12 cellular contexts compared by ENCODE assay signal in genomic region chr3:120344349-120344748, GRCh38. TPM values are rescaled to one million over a fixed set of nuclear protein-coding genes. Genes with fewer than 3 reads are reported as not detected.
A peak's percentile ranks its signal among the peaks of the same experiment; 100 is the strongest.
DNase-seq lines count a peak whose midpoint lies in the region; ATAC-seq, FAIRE-seq and TF ChIP-seq lines count a peak whose summit lies in the region.
"Had no signal": no experiment of that assay in that cellular context is flagged by ENCODE, and none has a peak within 500 bp of the region (broad histone marks: within the 10 kb centered on the region; RNA-seq: fewer than 3 reads in every experiment).

No MANE protein-coding gene starts in this region.

- peak; percentile 55 for ATAC-seq in activated T-helper 17 cell treated with anti-CD3 and anti-CD28 coated beads, Interleukin-2, amount 50 U/mL, for 72 hours (replicated peaks)
- ATAC-seq in memory B cell (ENCODE audit: low read depth): no peak
- ATAC-seq in GM18511 (IDR thresholded peaks at IDR 0.05; ENCODE audit: unreplicated experiment): no peak
- ATAC-seq in GM18867 (IDR thresholded peaks at IDR 0.05; ENCODE audit: unreplicated experiment): no peak
- ATAC-seq: heart left ventricle had no signal

- H3K4me1 ChIP-seq in HEK293 (ENCODE audit: control insufficient read depth, insufficient read depth, low read length): peaks cover 5% of the 10 kb centered on the region; the same call in 1 of the 2 replicates

- H3K9me3 Mint-ChIP-seq in activated T-helper 17 cell treated with anti-CD3 and anti-CD28 coated beads, Interleukin-2, amount 50 U/mL, for 72 hours: no peaks in the 10 kb centered on the region
- peaks cover 2% of the 10 kb centered on the region for H3K9me3 Mint-ChIP-seq in memory B cell

- no peaks in the 10 kb centered on the region for H3K27me3 Mint-ChIP-seq in activated T-helper 17 cell treated with anti-CD3 and anti-CD28 coated beads, Interleukin-2, amount 50 U/mL, for 72 hours
- H3K27me3 Mint-ChIP-seq in memory B cell: no peaks in the 10 kb centered on the region

- peaks cover 73% of the 10 kb centered on the region for H3K36me3 Mint-ChIP-seq in activated T-helper 17 cell treated with anti-CD3 and anti-CD28 coated beads, Interleukin-2, amount 50 U/mL, for 72 hours (ENCODE audit: low read depth)
- H3K36me3 Mint-ChIP-seq in memory B cell: peaks cover 17% of the 10 kb centered on the region

- H3K9me3 ChIP-seq in HEK293 (ENCODE audit: control insufficient read depth, insufficient read depth, low read depth, low read length): no peaks in the 10 kb centered on the region

- no peak overlapping the region for H3K27ac ChIP-seq in HEK293 (ENCODE audit: extremely low read depth, low read depth, low read length)
- H3K27ac ChIP-seq: heart left ventricle had no signal

- no peak overlapping the region for H3K4me3 ChIP-seq in HEK293 (ENCODE audit: low read depth, low read length)
- H3K4me3 ChIP-seq: heart left ventricle had no signal

- peaks cover 0 to 36% of the 10 kb centered on the region in 2 experiments; a peak in 1 of 3 replicates for H3K36me3 ChIP-seq in HEK293 (ENCODE audit: control insufficient read depth in 2 of 2, insufficient read depth in 1 of 2, low read length in 2 of 2)

- POLR2A ChIA-PET in HEK293 (lab: Yijun Ruan, JAX): no interaction called here

- CTCF ChIA-PET in HEK293 (lab: Yijun Ruan, JAX): interaction anchor here (2.4 kb wide), 1 partner anchor 73 kb away, joined by 7 read pairs; no protein-coding TSS in a partner anchor

- peaks cover 42% of the 10 kb centered on the region for H3K4me1 Mint-ChIP-seq in activated T-helper 17 cell treated with anti-CD3 and anti-CD28 coated beads, Interleukin-2, amount 50 U/mL, for 72 hours
- peaks cover 26% of the 10 kb centered on the region for H3K4me1 Mint-ChIP-seq in memory B cell

- DNase-seq in ELR (ENCODE audit: low read depth) (peak; percentile 10), memory B cell (ENCODE audit: low spot score in 2 of 2) (no peak), HTR-8/SVneo (ENCODE audit: insufficient read length, low spot score) (no peak), T1000 (lab: John Stamatoyannopoulos, UW) (no peak)
- DNase-seq: activated gamma-delta T cell treated with Interleukin-2 at 50 U/mL for 16 hours; heart left ventricle; NCI-H187 treated with DMSO at 0.1 percent for 48 hours; stimulated activated CD4-positive, alpha-beta T cell treated with anti-CD3 and anti-CD28 coated beads, Interleukin-4, amount 100 ng/mL, for 1 hour had no signal

- no peak for TF ChIP-seq CTCF in HEK293 (tag by site-specific recombination; IDR thresholded peaks at IDR 0.05)

- peak overlapping the region; percentile 49 for H3K27ac Mint-ChIP-seq in activated T-helper 17 cell treated with anti-CD3 and anti-CD28 coated beads, Interleukin-2, amount 50 U/mL, for 72 hours
- peak overlapping the region; percentile 45 for H3K27ac Mint-ChIP-seq in memory B cell

- FAIRE-seq in HTR-8/SVneo (lab: Jason Lieb, UNC): no peak

- H3K4me3 Mint-ChIP-seq in activated T-helper 17 cell treated with anti-CD3 and anti-CD28 coated beads, Interleukin-2, amount 50 U/mL, for 72 hours: peak overlapping the region; percentile 58
- H3K4me3 Mint-ChIP-seq in memory B cell: no peak overlapping the region

TF ChIP-seq in HEK293, 187 proteins besides CTCF, POLR2A, EP300 and RAD21:
- TF ChIP-seq TCF7L2 (IDR thresholded peaks at IDR 0.05; ENCODE audit: borderline replicate concordance, low read depth, low read length) (peak; percentile 38; the same call in 1 of the 2 replicates), OSR2 (tag by site-specific recombination; IDR thresholded peaks at IDR 0.05) (peak; percentile 36; the same call in 1 of the 2 replicates), ZBTB49 (tag by site-specific recombination; IDR thresholded peaks at IDR 0.05; ENCODE audit: low read depth) (no peak)
TF ChIP-seq in HEK293: peak in this region for 2.

RNA-seq across cellular contexts. Expression of gene LRRC58, which starts 4.8 kb away (rescaled TPM):
- 10 to 100 TPM; 20.1 to 33.8 TPM for total RNA-seq in activated T-helper 17 cell treated with anti-CD3 and anti-CD28 coated beads, Interleukin-2, amount 50 U/mL, for 72 hours

RNA-seq across cellular contexts. Expression of gene GPR156, which starts 59.3 kb away (rescaled TPM):
- total RNA-seq in activated T-helper 17 cell treated with anti-CD3 and anti-CD28 coated beads, Interleukin-2, amount 50 U/mL, for 72 hours: under 1 TPM in 1 of 2 donors, not detected in 1; 0.24 TPM
